38 cellular contexts compared by ENCODE assay signal in the genomic region with DNA sequence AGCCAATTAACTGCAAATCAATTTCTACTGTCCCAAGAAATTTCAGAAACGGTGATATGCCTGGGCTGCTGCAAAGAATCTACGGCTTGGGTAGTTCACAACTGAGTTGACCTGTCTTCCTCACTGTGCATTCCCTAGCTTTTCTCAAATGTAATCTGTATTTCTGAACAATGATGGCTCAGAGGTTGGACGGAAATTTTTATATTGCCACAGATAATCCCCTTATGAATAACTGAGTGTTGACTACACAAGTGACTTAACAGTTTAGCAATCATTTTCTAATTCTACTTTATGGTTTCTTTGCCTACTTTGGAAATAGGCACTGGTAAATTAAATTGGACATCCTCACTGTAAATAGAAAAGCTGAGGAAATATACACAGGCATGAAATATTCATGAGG.
"Had no signal": no experiment of that assay in that cellular context is flagged by ENCODE, and none has a peak within 500 bp of the region (broad histone marks: within the 10 kb centered on the region; RNA-seq: fewer than 3 reads in every experiment).

No MANE protein-coding gene starts in this region.

- H3K4me3 ChIP-seq: body of pancreas, breast epithelium had no signal

- H3K4me1 ChIP-seq: body of pancreas, breast epithelium had no signal

- H3K27ac Mint-ChIP-seq: activated CD4-positive, alpha-beta memory T cell treated with anti-CD3 and anti-CD28 coated beads, Interleukin-2, amount 10 ng/mL, durations not matched to agents 7 days and 5 days; activated CD4-positive, alpha-beta T cell treated with anti-CD3 and anti-CD28 coated beads for 36 hours; activated CD4-positive, alpha-beta T cell treated with anti-CD3 and anti-CD28 coated beads, Interleukin-2, amount 10 ng/mL, durations not matched to agents 7 days and 5 days; activated CD8-positive, alpha-beta memory T cell treated with anti-CD3 and anti-CD28 coated beads, Interleukin-2, amount 10 ng/mL, durations not matched to agents 7 days and 5 days; activated CD8-positive, alpha-beta T cell treated with anti-CD3 and anti-CD28 coated beads, Interleukin-2, amount 10 ng/mL, durations not matched to agents 7 days and 5 days; activated naive CD4-positive, alpha-beta T cell treated with anti-CD3 and anti-CD28 coated beads, Interleukin-2, amount 10 ng/mL, durations not matched to agents 7 days and 5 days; activated naive CD4-positive, alpha-beta T cell treated with anti-CD3 and anti-CD28 coated beads, Interleukin-2, amount 50 U/mL, for 24 hours; activated naive CD8-positive, alpha-beta T cell; activated naive CD8-positive, alpha-beta T cell treated with anti-CD3 and anti-CD28 coated beads, Interleukin-2, amount 10 ng/mL, durations not matched to agents 7 days and 5 days; activated naive CD8-positive, alpha-beta T cell treated with anti-CD3 and anti-CD28 coated beads, Interleukin-2, amount 50 U/mL, for 24 hours; activated T-cell treated with anti-CD3 and anti-CD28 coated beads, Interleukin-2, amount 50 U/mL, for 24 hours; activated T-helper 2 cell treated with anti-CD3 and anti-CD28 coated beads, Interferon-gamma antibody, Interleukin-2, Interleukin-4, amounts not matched to agents 10 μg/mL and 5 μg/mL and 100 μg/mL, durations not matched to agents 14 hours and 24 hours and 36 hours; T-helper 1 cell treated with Interleukin-12 subunit alpha and Interleukin-12 subunit beta and Interleukin-4 antibody, amounts not matched to agents 30 μg/mL and 1 μg/mL, for 36 hours; T-helper 2 cell treated with Interferon-gamma antibody and Interleukin-4, amounts not matched to agents 5 μg/mL and 100 μg/mL, for 36 hours had no signal

- H3K36me3 ChIP-seq: WERI-Rb-1 had no signal

- ATAC-seq: activated CD4-positive, alpha-beta T cell treated with anti-CD3 and anti-CD28 coated beads for 36 hours; activated CD4-positive, CD25-positive, alpha-beta regulatory T cell treated with anti-CD3 and anti-CD28 coated beads, Interleukin-2, amount 50 U/mL, for 24 hours; activated CD8-positive, alpha-beta memory T cell treated with anti-CD3 and anti-CD28 coated beads, Interleukin-2, amount 10 ng/mL, durations not matched to agents 7 days and 5 days; activated CD8-positive, alpha-beta T cell treated with anti-CD3 and anti-CD28 coated beads, Interleukin-2, amount 10 ng/mL, durations not matched to agents 7 days and 5 days; activated naive CD8-positive, alpha-beta T cell treated with anti-CD3 and anti-CD28 coated beads, Interleukin-2, amount 50 U/mL, for 24 hours; body of pancreas had no signal

- DNase-seq: activated CD4-positive, alpha-beta memory T cell treated with anti-CD3 and anti-CD28 coated beads, Interleukin-2, amount 10 ng/mL, durations not matched to agents 7 days and 5 days; activated CD4-positive, alpha-beta T cell treated with anti-CD3 and anti-CD28 coated beads for 1 hour; activated CD4-positive, alpha-beta T cell treated with anti-CD3 and anti-CD28 coated beads for 36 hours; activated CD4-positive, alpha-beta T cell treated with anti-CD3 and anti-CD28 coated beads for 48 hours; activated CD4-positive, alpha-beta T cell treated with anti-CD3 and anti-CD28 coated beads, Interleukin-2, amount 10 ng/mL, durations not matched to agents 7 days and 5 days; activated CD4-positive, alpha-beta T cell treated with anti-CD3 and anti-CD28 coated beads, Interleukin-2, amount 50 U/mL, for 48 hours; activated CD4-positive, CD25-positive, alpha-beta regulatory T cell; activated CD8-positive, alpha-beta memory T cell treated with anti-CD3 and anti-CD28 coated beads for 24 hours; activated CD8-positive, alpha-beta memory T cell treated with anti-CD3 and anti-CD28 coated beads, Interleukin-2, amount 10 ng/mL, durations not matched to agents 7 days and 5 days; activated CD8-positive, alpha-beta memory T cell treated with anti-CD3 and anti-CD28 coated beads, Interleukin-2, amount 50 U/mL, for 48 hours; activated CD8-positive, alpha-beta T cell treated with anti-CD3 and anti-CD28 coated beads, Interleukin-2, amount 10 ng/mL, durations not matched to agents 7 days and 5 days; activated effector memory CD4-positive, alpha-beta T cell treated with Interleukin-2 at 50 U/mL for 16 hours; activated gamma-delta T cell; activated naive CD4-positive, alpha-beta T cell treated with anti-CD3 and anti-CD28 coated beads, Interleukin-2, amount 10 ng/mL, durations not matched to agents 7 days and 5 days; activated naive CD4-positive, alpha-beta T cell treated with Interleukin-2 at 50 U/mL for 16 hours; activated naive CD8-positive, alpha-beta T cell treated with anti-CD3 and anti-CD28 coated beads, Interleukin-2, amount 10 ng/mL, durations not matched to agents 7 days and 5 days; activated naive CD8-positive, alpha-beta T cell treated with anti-CD3 and anti-CD28 coated beads, Interleukin-2, amount 50 U/mL, for 24 hours; activated T-cell treated with anti-CD3 and anti-CD28 coated beads, Interleukin-2, amount 50 U/mL, for 24 hours; activated T-cell treated with anti-CD3 and anti-CD28 coated beads, Interleukin-2, amount 50 U/mL, for 48 hours; amniotic stem cell; aorta; body of pancreas; brain microvascular endothelial cell; caudate nucleus; cerebellar nuclear complex; T-helper 1 cell; T-helper 2 cell; T-helper 9 cell; WERI-Rb-1 had no signal

- H3K27me3 Mint-ChIP-seq: activated CD4-positive, alpha-beta memory T cell treated with anti-CD3 and anti-CD28 coated beads, Interleukin-2, amount 10 ng/mL, durations not matched to agents 7 days and 5 days; activated CD4-positive, alpha-beta T cell treated with anti-CD3 and anti-CD28 coated beads for 36 hours; activated CD4-positive, alpha-beta T cell treated with anti-CD3 and anti-CD28 coated beads, Interleukin-2, amount 10 ng/mL, durations not matched to agents 7 days and 5 days; activated CD8-positive, alpha-beta memory T cell treated with anti-CD3 and anti-CD28 coated beads, Interleukin-2, amount 10 ng/mL, durations not matched to agents 7 days and 5 days; activated naive CD4-positive, alpha-beta T cell treated with anti-CD3 and anti-CD28 coated beads, Interleukin-2, amount 10 ng/mL, durations not matched to agents 7 days and 5 days; activated naive CD4-positive, alpha-beta T cell treated with anti-CD3 and anti-CD28 coated beads, Interleukin-2, amount 50 U/mL, for 24 hours; activated naive CD8-positive, alpha-beta T cell; activated naive CD8-positive, alpha-beta T cell treated with anti-CD3 and anti-CD28 coated beads, Interleukin-2, amount 10 ng/mL, durations not matched to agents 7 days and 5 days; activated naive CD8-positive, alpha-beta T cell treated with anti-CD3 and anti-CD28 coated beads, Interleukin-2, amount 50 U/mL, for 24 hours; activated T-cell treated with anti-CD3 and anti-CD28 coated beads, Interleukin-2, amount 50 U/mL, for 24 hours; central memory CD8-positive, alpha-beta T cell had no signal

- H3K4me3 Mint-ChIP-seq: activated CD4-positive, alpha-beta memory T cell treated with anti-CD3 and anti-CD28 coated beads, Interleukin-2, amount 10 ng/mL, durations not matched to agents 7 days and 5 days; activated CD4-positive, alpha-beta T cell treated with anti-CD3 and anti-CD28 coated beads for 36 hours; activated CD4-positive, alpha-beta T cell treated with anti-CD3 and anti-CD28 coated beads, Interleukin-2, amount 10 ng/mL, durations not matched to agents 7 days and 5 days; activated CD8-positive, alpha-beta memory T cell treated with anti-CD3 and anti-CD28 coated beads, Interleukin-2, amount 10 ng/mL, durations not matched to agents 7 days and 5 days; activated CD8-positive, alpha-beta T cell treated with anti-CD3 and anti-CD28 coated beads, Interleukin-2, amount 10 ng/mL, durations not matched to agents 7 days and 5 days; activated naive CD4-positive, alpha-beta T cell treated with anti-CD3 and anti-CD28 coated beads, Interleukin-2, amount 10 ng/mL, durations not matched to agents 7 days and 5 days; activated naive CD4-positive, alpha-beta T cell treated with anti-CD3 and anti-CD28 coated beads, Interleukin-2, amount 50 U/mL, for 24 hours; activated naive CD8-positive, alpha-beta T cell; activated naive CD8-positive, alpha-beta T cell treated with anti-CD3 and anti-CD28 coated beads, Interleukin-2, amount 10 ng/mL, durations not matched to agents 7 days and 5 days; activated naive CD8-positive, alpha-beta T cell treated with anti-CD3 and anti-CD28 coated beads, Interleukin-2, amount 50 U/mL, for 24 hours; activated T-cell treated with anti-CD3 and anti-CD28 coated beads, Interleukin-2, amount 50 U/mL, for 24 hours; central memory CD8-positive, alpha-beta T cell; T-helper 1 cell treated with Interleukin-12 subunit alpha and Interleukin-12 subunit beta and Interleukin-4 antibody, amounts not matched to agents 30 μg/mL and 1 μg/mL, for 36 hours; T-helper 2 cell treated with Interferon-gamma antibody and Interleukin-4, amounts not matched to agents 5 μg/mL and 100 μg/mL, for 36 hours; WTC11 had no signal

- H3K27me3 ChIP-seq: body of pancreas, brain microvascular endothelial cell, breast epithelium had no signal

- H3K27ac ChIP-seq: body of pancreas, brain microvascular endothelial cell, breast epithelium, WERI-Rb-1 had no signal

- H3K4me1 Mint-ChIP-seq: activated CD4-positive, alpha-beta memory T cell treated with anti-CD3 and anti-CD28 coated beads, Interleukin-2, amount 10 ng/mL, durations not matched to agents 7 days and 5 days; activated CD4-positive, alpha-beta T cell treated with anti-CD3 and anti-CD28 coated beads for 36 hours; activated CD4-positive, alpha-beta T cell treated with anti-CD3 and anti-CD28 coated beads, Interleukin-2, amount 10 ng/mL, durations not matched to agents 7 days and 5 days; activated CD8-positive, alpha-beta memory T cell treated with anti-CD3 and anti-CD28 coated beads, Interleukin-2, amount 10 ng/mL, durations not matched to agents 7 days and 5 days; activated naive CD4-positive, alpha-beta T cell treated with anti-CD3 and anti-CD28 coated beads, Interleukin-2, amount 50 U/mL, for 24 hours; activated naive CD8-positive, alpha-beta T cell treated with anti-CD3 and anti-CD28 coated beads, Interleukin-2, amount 50 U/mL, for 24 hours had no signal

- H3K9me3 Mint-ChIP-seq: activated CD4-positive, alpha-beta memory T cell treated with anti-CD3 and anti-CD28 coated beads, Interleukin-2, amount 10 ng/mL, durations not matched to agents 7 days and 5 days; activated naive CD4-positive, alpha-beta T cell treated with anti-CD3 and anti-CD28 coated beads, Interleukin-2, amount 50 U/mL, for 24 hours; activated naive CD8-positive, alpha-beta T cell treated with anti-CD3 and anti-CD28 coated beads, Interleukin-2, amount 10 ng/mL, durations not matched to agents 7 days and 5 days; activated naive CD8-positive, alpha-beta T cell treated with anti-CD3 and anti-CD28 coated beads, Interleukin-2, amount 50 U/mL, for 24 hours; activated T-cell treated with anti-CD3 and anti-CD28 coated beads, Interleukin-2, amount 50 U/mL, for 24 hours; activated T-helper 2 cell treated with anti-CD3 and anti-CD28 coated beads, Interferon-gamma antibody, Interleukin-2, Interleukin-4, amounts not matched to agents 10 μg/mL and 5 μg/mL and 100 μg/mL, durations not matched to agents 14 hours and 24 hours and 36 hours; central memory CD8-positive, alpha-beta T cell; T-helper 2 cell treated with Interferon-gamma antibody and Interleukin-4, amounts not matched to agents 5 μg/mL and 100 μg/mL, for 36 hours had no signal

- H3K36me3 Mint-ChIP-seq: activated naive CD4-positive, alpha-beta T cell treated with anti-CD3 and anti-CD28 coated beads, Interleukin-2, amount 50 U/mL, for 24 hours; activated naive CD8-positive, alpha-beta T cell had no signal

- H3K9me3 ChIP-seq: body of pancreas, breast epithelium had no signal
